In genomic region chr17:71284032-71284755, GRCh38 we compare ENCODE assay signal across 27 cellular contexts.
"Had no signal": no experiment of that assay in that cellular context is flagged by ENCODE, and none has a peak within 500 bp of the region (broad histone marks: within the 10 kb centered on the region; RNA-seq: fewer than 3 reads in every experiment).

No MANE protein-coding gene starts in this region.

- H3K4me1 ChIP-seq: breast epithelium, colonic mucosa had no signal

- DNase-seq: activated B cell treated with CpG ODN at 0.5 μM for 24 hours; activated CD4-positive, alpha-beta T cell treated with anti-CD3 and anti-CD28 coated beads for 48 hours; activated CD4-positive, alpha-beta T cell treated with anti-CD3 and anti-CD28 coated beads, Interleukin-2, amount 50 U/mL, for 1 hour; activated CD4-positive, alpha-beta T cell treated with anti-CD3 and anti-CD28 coated beads, Interleukin-2, amount 50 U/mL, for 48 hours; activated CD8-positive, alpha-beta memory T cell treated with anti-CD3 and anti-CD28 coated beads for 24 hours; activated CD8-positive, alpha-beta T cell treated with anti-CD3 and anti-CD28 coated beads for 36 hours; activated effector memory CD4-positive, alpha-beta T cell treated with Interleukin-2 at 50 U/mL for 16 hours; activated gamma-delta T cell treated with Interleukin-2 at 50 U/mL for 16 hours; activated naive CD4-positive, alpha-beta T cell treated with anti-CD3 and anti-CD28 coated beads, Interleukin-2, amount 50 U/mL, for 16 hours; activated naive CD4-positive, alpha-beta T cell treated with Interleukin-2 at 50 U/mL for 16 hours; activated T-cell treated with anti-CD3 and anti-CD28 coated beads, Interleukin-2, amount 50 U/mL, for 4 hours; amniotic stem cell; anterior cingulate cortex; central memory CD4-positive, alpha-beta T cell; cerebellar nuclear complex; colonic mucosa; effector memory CD4-positive, alpha-beta T cell; endodermal cell; foreskin fibroblast; SW 1271; T-helper 1 cell; T-helper 17 cell; T1000; WERI-Rb-1 had no signal

- FAIRE-seq: frontal cortex had no signal

- H3K27me3 ChIP-seq: breast epithelium, colonic mucosa had no signal

- H3K9me3 ChIP-seq: breast epithelium, colonic mucosa had no signal

- H3K36me3 ChIP-seq: breast epithelium, cardiac muscle cell, colonic mucosa, WERI-Rb-1 had no signal

- H3K4me3 ChIP-seq: breast epithelium, cardiac muscle cell, colonic mucosa had no signal

- H3K27ac ChIP-seq: breast epithelium, cardiac muscle cell, colonic mucosa, WERI-Rb-1 had no signal
